In genomic region chr10:97718659-97719142, GRCh38 we compare ENCODE assay signal across 1 cellular context.
TF ChIP-seq lines count a peak whose summit lies in the region.

No MANE protein-coding gene starts in this region.

TF ChIP-seq in SK-N-SH treated with all-trans-retinoic acid at 6 μM for 48 hours, 23 proteins besides CTCF, POLR2A, EP300 and RAD21 (continued from another document):
- TF ChIP-seq TSHZ2 (CRISPR knock-in tag; IDR thresholded peaks at IDR 0.05) = no peak
